Comparison of ENCODE assay signal across 16 cellular contexts in genomic region chr10:10128387-10128786, GRCh38.
DNase-seq lines count a peak whose midpoint lies in the region; TF ChIP-seq lines count a peak whose summit lies in the region.
"Had no signal": no experiment of that assay in that cellular context is flagged by ENCODE, and none has a peak within 500 bp of the region (broad histone marks: within the 10 kb centered on the region; RNA-seq: fewer than 3 reads in every experiment).

No MANE protein-coding gene starts in this region.

- H3K79me2 ChIP-seq in mesendoderm (ENCODE audit: control insufficient read depth, insufficient read depth, low read length): no peaks in the 10 kb centered on the region

- no peak overlapping the region for H2BK5ac ChIP-seq in mesendoderm (ENCODE audit: low read length)

- H3K79me1 ChIP-seq in mesendoderm (ENCODE audit: low read length): no peaks in the 10 kb centered on the region

- no peak overlapping the region for H3K9ac ChIP-seq in mesendoderm (ENCODE audit: low read length)

- no peak overlapping the region for H4K8ac ChIP-seq in mesendoderm (ENCODE audit: low read depth, low read length)

- no peak overlapping the region for H3K27ac ChIP-seq in mesendoderm (ENCODE audit: low read depth, low read length)

- H4K5ac ChIP-seq in mesendoderm (ENCODE audit: low read length): no peak overlapping the region

- no peak overlapping the region for H2BK15ac ChIP-seq in mesendoderm (replicated peaks; ENCODE audit: low read depth)

- TF ChIP-seq CTCF in choroid plexus epithelial cell (conservative IDR thresholded peaks at IDR 0.05; ENCODE audit: low read depth, low read length): no peak

- no peak overlapping the region for H2AK5ac ChIP-seq in mesendoderm (ENCODE audit: low read length)

- no CpG with 5 or more reads among the region's 3 CpGs for WGBS in mesendoderm (ENCODE audit: extremely low coverage, insufficient coverage, low lambda C conversion rate)

- no peaks in the 10 kb centered on the region for H3K4me1 ChIP-seq in mesendoderm (ENCODE audit: control insufficient read depth, low read depth, low read length)

- H3K27me3 ChIP-seq in mesendoderm (ENCODE audit: insufficient read depth, low read length, poor library complexity): no peaks in the 10 kb centered on the region

- H2BK120ac ChIP-seq in mesendoderm (ENCODE audit: low read depth, low read length): no peak overlapping the region

- H3K18ac ChIP-seq in mesendoderm (ENCODE audit: low read length): peak overlapping the region; percentile 75

- no peak overlapping the region for H3K4ac ChIP-seq in mesendoderm (ENCODE audit: low read depth, low read length)

- no peak overlapping the region for H3K4me3 ChIP-seq in choroid plexus epithelial cell (ENCODE audit: low read depth, low read length)
- H3K4me3 ChIP-seq in mesendoderm (ENCODE audit: low read length): no peak overlapping the region

- H3K56ac ChIP-seq in mesendoderm (ENCODE audit: low read length): no peak overlapping the region

- no peaks in the 10 kb centered on the region for H3K36me3 ChIP-seq in mesendoderm (ENCODE audit: control insufficient read depth, insufficient read depth, low read length)

- H3K23ac ChIP-seq in mesendoderm (ENCODE audit: low read length): no peak overlapping the region

- DNase-seq in HT1080 (ENCODE audit: low read depth): peak; percentile 35
- DNase-seq in NCI-H460 (ENCODE audit: extremely low read depth, low read depth): peak; percentile 18
- DNase-seq in choroid plexus epithelial cell (ENCODE audit: low read depth): peak; percentile 43
- peak; percentile 63 for DNase-seq in mesendoderm
- DNase-seq in GM19238 (ENCODE audit: insufficient read length, low spot score): no peak
- DNase-seq in GOT3 (lab: John Stamatoyannopoulos, UW): no peak
- no peak for DNase-seq in islet precursor cell
- DNase-seq in stimulated activated CD4-positive, alpha-beta T cell treated with anti-CD3 and anti-CD28 coated beads, Interleukin-4, amount 100 ng/mL, for 4 hours: no peak
- DNase-seq: CD4-positive, alpha-beta memory T cell; DMS79; MM.1S; NCI-H146; NCI-H2081 treated with DMSO at 0.1 percent for 48 hours; NCI-H526 treated with DMSO at 0.1 percent for 48 hours; NK-92 treated with Interleukin-12 subunit alpha and Interleukin-12 subunit beta, amount 100 ng/mL, for 24 hours; SHP77 had no signal

- no peak overlapping the region for H3K4me2 ChIP-seq in mesendoderm (ENCODE audit: low read length)

Comparison
In these comparisons a context has a peak if more than half of its experiments do, and no peak if none do; other contexts are left out.
1. DNase-seq: peak in HT1080 (single experiment), NCI-H460 (single experiment), choroid plexus epithelial cell (single experiment) and mesendoderm (single experiment); none in GM19238 (single experiment), GOT3 (single experiment), islet precursor cell (single experiment) and stimulated activated CD4-positive, alpha-beta T cell treated with anti-CD3 and anti-CD28 coated beads, Interleukin-4, amount 100 ng/mL, for 4 hours (0 of 2).